Comparison of ENCODE assay signal across 9 cellular contexts in genomic region chr20:20367681-20368413, GRCh38. TPM values are rescaled to one million over a fixed set of nuclear protein-coding genes. Genes with fewer than 3 reads are reported as not detected.
A peak's percentile ranks its signal among the peaks of the same experiment; 100 is the strongest.
DNase-seq lines count a peak whose midpoint lies in the region; TF ChIP-seq lines count a peak whose summit lies in the region.
"Had no signal": no experiment of that assay in that cellular context is flagged by ENCODE, and none has a peak within 500 bp of the region (broad histone marks: within the 10 kb centered on the region; RNA-seq: fewer than 3 reads in every experiment).

Gene INSM1 (plus strand): TSS chr20:20368104. CDS start chr20:20368268, 164 bp downstream.

- DNase-seq in activated naive CD4-positive, alpha-beta T cell treated with anti-CD3 and anti-CD28 coated beads, Interleukin-2, amount 50 U/mL, for 16 hours = no peak
- peak; percentile 100 for DNase-seq in NCI-H524 (lab: John Stamatoyannopoulos, UW)
- no peak for DNase-seq in chondrocyte (ENCODE audit: low spot score)
- peak; percentile 38 for DNase-seq in occipital lobe (lab: John Stamatoyannopoulos, UW)
- no peak for DNase-seq in UCSD-AML1 (lab: John Stamatoyannopoulos, UW; ENCODE audit: unreplicated experiment)
- no peak for DNase-seq in islet precursor cell
- DNase-seq in epidermal melanocyte (ENCODE audit: insufficient read length, low spot score) = no peak
- DNase-seq: DND-41 had no signal

- H3K4me3 Mint-ChIP-seq in activated naive CD4-positive, alpha-beta T cell treated with anti-CD3 and anti-CD28 coated beads, Interleukin-2, amount 50 U/mL, for 24 hours = peak within 1 kb of the TSS; percentile 26
- peak within 1 kb of the TSS; percentile 49 for H3K4me3 Mint-ChIP-seq in chondrocyte (ENCODE audit: unreplicated experiment)

- H3K27me3 Mint-ChIP-seq in activated naive CD4-positive, alpha-beta T cell treated with anti-CD3 and anti-CD28 coated beads, Interleukin-2, amount 50 U/mL, for 24 hours = peaks cover 35% of the 10 kb centered on the region
- H3K27me3 Mint-ChIP-seq in chondrocyte (ENCODE audit: low read depth) = peaks cover 62% of the 10 kb centered on the region

- H3K27ac Mint-ChIP-seq in activated naive CD4-positive, alpha-beta T cell treated with anti-CD3 and anti-CD28 coated beads, Interleukin-2, amount 50 U/mL, for 24 hours = no peak within 1 kb of the TSS
- H3K27ac Mint-ChIP-seq in chondrocyte (ENCODE audit: unreplicated experiment) = no peak within 1 kb of the TSS

- peaks cover 8% of the 10 kb centered on the region for H3K4me1 Mint-ChIP-seq in activated naive CD4-positive, alpha-beta T cell treated with anti-CD3 and anti-CD28 coated beads, Interleukin-2, amount 50 U/mL, for 24 hours
- peaks cover 14% of the 10 kb centered on the region for H3K4me1 Mint-ChIP-seq in chondrocyte (ENCODE audit: low read depth)

- TF ChIP-seq CTCF in chondrocyte (IDR thresholded peaks at IDR 0.05) = no peak

- no peaks in the 10 kb centered on the region for H3K36me3 Mint-ChIP-seq in activated naive CD4-positive, alpha-beta T cell treated with anti-CD3 and anti-CD28 coated beads, Interleukin-2, amount 50 U/mL, for 24 hours
- no peaks in the 10 kb centered on the region for H3K36me3 Mint-ChIP-seq in chondrocyte (ENCODE audit: low read depth)

- no peaks in the 10 kb centered on the region for H3K9me3 Mint-ChIP-seq in activated naive CD4-positive, alpha-beta T cell treated with anti-CD3 and anti-CD28 coated beads, Interleukin-2, amount 50 U/mL, for 24 hours
- H3K9me3 Mint-ChIP-seq in chondrocyte (ENCODE audit: low read depth) = no peaks in the 10 kb centered on the region

RNA-seq across cellular contexts. Expression of gene INSM1, which starts in this region (rescaled TPM):
- total RNA-seq in chondrocyte = not detected in 3 replicates
- total RNA-seq in occipital lobe = 15.9 TPM

Comparison
In these comparisons a context has a peak if more than half of its experiments do, and no peak if none do; other contexts are left out.
1. RNA of gene INSM1 (total RNA-seq): 15.9 TPM in occipital lobe (single experiment); not detected in chondrocyte; every median in the first group is over 10 times any median in the second.
2. DNase-seq: peak in NCI-H524 (2 of 2) and occipital lobe (single experiment); none in activated naive CD4-positive, alpha-beta T cell treated with anti-CD3 and anti-CD28 coated beads, Interleukin-2, amount 50 U/mL, for 16 hours (single experiment), chondrocyte (single experiment), UCSD-AML1 (single experiment), islet precursor cell (single experiment) and epidermal melanocyte (single experiment).